Comparison of ENCODE assay signal across 2 cellular contexts in the genomic region with DNA sequence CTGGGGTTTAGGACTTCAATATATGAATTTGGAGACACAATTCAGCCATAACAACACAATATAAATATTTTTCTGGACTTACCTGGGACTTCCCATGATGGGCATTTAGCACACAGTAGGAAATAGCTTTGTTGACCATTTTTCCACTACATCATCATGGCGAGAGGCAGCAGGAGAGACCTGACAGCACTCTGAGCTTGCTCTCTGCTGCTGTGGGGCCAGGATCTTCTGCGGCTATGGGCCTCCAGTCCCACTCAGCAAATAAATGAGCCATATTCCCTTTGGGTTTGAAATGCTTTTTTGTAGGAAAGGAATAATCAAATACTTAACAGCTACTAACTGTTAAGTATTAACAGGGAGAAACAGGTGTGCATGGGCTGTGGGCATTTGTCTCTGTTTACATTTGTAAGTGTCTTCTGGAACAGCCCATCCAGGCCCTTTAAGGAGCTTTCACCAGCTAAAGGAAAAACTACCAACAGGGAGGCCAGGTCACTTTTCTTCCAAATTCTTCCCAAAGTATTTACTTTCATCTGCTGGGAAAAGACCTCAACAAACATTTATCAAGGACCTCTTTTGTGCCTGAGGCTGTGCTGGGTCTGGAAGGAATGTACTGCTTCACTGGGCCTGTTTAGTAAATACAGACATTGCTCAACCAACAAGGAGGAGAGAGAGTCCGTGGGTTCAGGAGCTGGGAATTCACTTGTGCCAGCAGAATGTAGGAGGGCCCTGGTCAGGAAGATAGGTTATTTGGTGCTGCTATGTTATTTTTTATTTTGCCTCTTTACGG.
TF ChIP-seq lines count a peak whose summit lies in the region.

No MANE protein-coding gene starts in this region.

TF ChIP-seq in GM23338, 12 proteins besides CTCF, POLR2A, EP300 and RAD21 (continues in another document):
- TF ChIP-seq STAT1 (IDR thresholded peaks at IDR 0.05; ENCODE audit: unreplicated experiment) (no peak), CREB1 (CRISPR knock-in tag; IDR thresholded peaks at IDR 0.05; ENCODE audit: low read depth) (no peak), ZNF331 (CRISPR knock-in tag; IDR thresholded peaks at IDR 0.05; ENCODE audit: low read depth) (no peak), EZH2 (IDR thresholded peaks at IDR 0.05; ENCODE audit: low read depth, unreplicated experiment) (no peak), EZH2phosphoT487 (IDR thresholded peaks at IDR 0.05; ENCODE audit: unreplicated experiment) (no peak), POLR2AphosphoS5 (IDR thresholded peaks at IDR 0.05; ENCODE audit: low read depth) (no peak)
- TF ChIP-seq, protein P1, sequence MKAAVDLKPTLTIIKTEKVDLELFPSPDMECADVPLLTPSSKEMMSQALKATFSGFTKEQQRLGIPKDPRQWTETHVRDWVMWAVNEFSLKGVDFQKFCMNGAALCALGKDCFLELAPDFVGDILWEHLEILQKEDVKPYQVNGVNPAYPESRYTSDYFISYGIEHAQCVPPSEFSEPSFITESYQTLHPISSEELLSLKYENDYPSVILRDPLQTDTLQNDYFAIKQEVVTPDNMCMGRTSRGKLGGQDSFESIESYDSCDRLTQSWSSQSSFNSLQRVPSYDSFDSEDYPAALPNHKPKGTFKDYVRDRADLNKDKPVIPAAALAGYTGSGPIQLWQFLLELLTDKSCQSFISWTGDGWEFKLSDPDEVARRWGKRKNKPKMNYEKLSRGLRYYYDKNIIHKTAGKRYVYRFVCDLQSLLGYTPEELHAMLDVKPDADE (IDR thresholded peaks at IDR 0.05) = no peak
- TF ChIP-seq, protein P2, sequence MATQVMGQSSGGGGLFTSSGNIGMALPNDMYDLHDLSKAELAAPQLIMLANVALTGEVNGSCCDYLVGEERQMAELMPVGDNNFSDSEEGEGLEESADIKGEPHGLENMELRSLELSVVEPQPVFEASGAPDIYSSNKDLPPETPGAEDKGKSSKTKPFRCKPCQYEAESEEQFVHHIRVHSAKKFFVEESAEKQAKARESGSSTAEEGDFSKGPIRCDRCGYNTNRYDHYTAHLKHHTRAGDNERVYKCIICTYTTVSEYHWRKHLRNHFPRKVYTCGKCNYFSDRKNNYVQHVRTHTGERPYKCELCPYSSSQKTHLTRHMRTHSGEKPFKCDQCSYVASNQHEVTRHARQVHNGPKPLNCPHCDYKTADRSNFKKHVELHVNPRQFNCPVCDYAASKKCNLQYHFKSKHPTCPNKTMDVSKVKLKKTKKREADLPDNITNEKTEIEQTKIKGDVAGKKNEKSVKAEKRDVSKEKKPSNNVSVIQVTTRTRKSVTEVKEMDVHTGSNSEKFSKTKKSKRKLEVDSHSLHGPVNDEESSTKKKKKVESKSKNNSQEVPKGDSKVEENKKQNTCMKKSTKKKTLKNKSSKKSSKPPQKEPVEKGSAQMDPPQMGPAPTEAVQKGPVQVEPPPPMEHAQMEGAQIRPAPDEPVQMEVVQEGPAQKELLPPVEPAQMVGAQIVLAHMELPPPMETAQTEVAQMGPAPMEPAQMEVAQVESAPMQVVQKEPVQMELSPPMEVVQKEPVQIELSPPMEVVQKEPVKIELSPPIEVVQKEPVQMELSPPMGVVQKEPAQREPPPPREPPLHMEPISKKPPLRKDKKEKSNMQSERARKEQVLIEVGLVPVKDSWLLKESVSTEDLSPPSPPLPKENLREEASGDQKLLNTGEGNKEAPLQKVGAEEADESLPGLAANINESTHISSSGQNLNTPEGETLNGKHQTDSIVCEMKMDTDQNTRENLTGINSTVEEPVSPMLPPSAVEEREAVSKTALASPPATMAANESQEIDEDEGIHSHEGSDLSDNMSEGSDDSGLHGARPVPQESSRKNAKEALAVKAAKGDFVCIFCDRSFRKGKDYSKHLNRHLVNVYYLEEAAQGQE (IDR thresholded peaks at IDR 0.05; ENCODE audit: unreplicated experiment) = no peak

TF ChIP-seq in K562, 482 proteins besides CTCF, POLR2A, EP300 and RAD21:
- TF ChIP-seq NR2C1 (IDR thresholded peaks at IDR 0.05) = no peak
- TF ChIP-seq NR2C1 (tag; IDR thresholded peaks at IDR 0.05) = no peak
- TF ChIP-seq SUPT5H (IDR thresholded peaks at IDR 0.05) = no peak
- no peak for TF ChIP-seq NR2C2 (CRISPR knock-in tag; IDR thresholded peaks at IDR 0.05)
- no peak for TF ChIP-seq NR2C2 (tag; IDR thresholded peaks at IDR 0.05)
- no peak for TF ChIP-seq THRAP3 (IDR thresholded peaks at IDR 0.05; ENCODE audit: borderline replicate concordance)
- no peak for TF ChIP-seq ETV5 (CRISPR knock-in tag; IDR thresholded peaks at IDR 0.05; ENCODE audit: low read depth)
- TF ChIP-seq KLF13 (tag; IDR thresholded peaks at IDR 0.05; ENCODE audit: borderline replicate concordance, low read depth) = no peak
- TF ChIP-seq, protein P3, sequence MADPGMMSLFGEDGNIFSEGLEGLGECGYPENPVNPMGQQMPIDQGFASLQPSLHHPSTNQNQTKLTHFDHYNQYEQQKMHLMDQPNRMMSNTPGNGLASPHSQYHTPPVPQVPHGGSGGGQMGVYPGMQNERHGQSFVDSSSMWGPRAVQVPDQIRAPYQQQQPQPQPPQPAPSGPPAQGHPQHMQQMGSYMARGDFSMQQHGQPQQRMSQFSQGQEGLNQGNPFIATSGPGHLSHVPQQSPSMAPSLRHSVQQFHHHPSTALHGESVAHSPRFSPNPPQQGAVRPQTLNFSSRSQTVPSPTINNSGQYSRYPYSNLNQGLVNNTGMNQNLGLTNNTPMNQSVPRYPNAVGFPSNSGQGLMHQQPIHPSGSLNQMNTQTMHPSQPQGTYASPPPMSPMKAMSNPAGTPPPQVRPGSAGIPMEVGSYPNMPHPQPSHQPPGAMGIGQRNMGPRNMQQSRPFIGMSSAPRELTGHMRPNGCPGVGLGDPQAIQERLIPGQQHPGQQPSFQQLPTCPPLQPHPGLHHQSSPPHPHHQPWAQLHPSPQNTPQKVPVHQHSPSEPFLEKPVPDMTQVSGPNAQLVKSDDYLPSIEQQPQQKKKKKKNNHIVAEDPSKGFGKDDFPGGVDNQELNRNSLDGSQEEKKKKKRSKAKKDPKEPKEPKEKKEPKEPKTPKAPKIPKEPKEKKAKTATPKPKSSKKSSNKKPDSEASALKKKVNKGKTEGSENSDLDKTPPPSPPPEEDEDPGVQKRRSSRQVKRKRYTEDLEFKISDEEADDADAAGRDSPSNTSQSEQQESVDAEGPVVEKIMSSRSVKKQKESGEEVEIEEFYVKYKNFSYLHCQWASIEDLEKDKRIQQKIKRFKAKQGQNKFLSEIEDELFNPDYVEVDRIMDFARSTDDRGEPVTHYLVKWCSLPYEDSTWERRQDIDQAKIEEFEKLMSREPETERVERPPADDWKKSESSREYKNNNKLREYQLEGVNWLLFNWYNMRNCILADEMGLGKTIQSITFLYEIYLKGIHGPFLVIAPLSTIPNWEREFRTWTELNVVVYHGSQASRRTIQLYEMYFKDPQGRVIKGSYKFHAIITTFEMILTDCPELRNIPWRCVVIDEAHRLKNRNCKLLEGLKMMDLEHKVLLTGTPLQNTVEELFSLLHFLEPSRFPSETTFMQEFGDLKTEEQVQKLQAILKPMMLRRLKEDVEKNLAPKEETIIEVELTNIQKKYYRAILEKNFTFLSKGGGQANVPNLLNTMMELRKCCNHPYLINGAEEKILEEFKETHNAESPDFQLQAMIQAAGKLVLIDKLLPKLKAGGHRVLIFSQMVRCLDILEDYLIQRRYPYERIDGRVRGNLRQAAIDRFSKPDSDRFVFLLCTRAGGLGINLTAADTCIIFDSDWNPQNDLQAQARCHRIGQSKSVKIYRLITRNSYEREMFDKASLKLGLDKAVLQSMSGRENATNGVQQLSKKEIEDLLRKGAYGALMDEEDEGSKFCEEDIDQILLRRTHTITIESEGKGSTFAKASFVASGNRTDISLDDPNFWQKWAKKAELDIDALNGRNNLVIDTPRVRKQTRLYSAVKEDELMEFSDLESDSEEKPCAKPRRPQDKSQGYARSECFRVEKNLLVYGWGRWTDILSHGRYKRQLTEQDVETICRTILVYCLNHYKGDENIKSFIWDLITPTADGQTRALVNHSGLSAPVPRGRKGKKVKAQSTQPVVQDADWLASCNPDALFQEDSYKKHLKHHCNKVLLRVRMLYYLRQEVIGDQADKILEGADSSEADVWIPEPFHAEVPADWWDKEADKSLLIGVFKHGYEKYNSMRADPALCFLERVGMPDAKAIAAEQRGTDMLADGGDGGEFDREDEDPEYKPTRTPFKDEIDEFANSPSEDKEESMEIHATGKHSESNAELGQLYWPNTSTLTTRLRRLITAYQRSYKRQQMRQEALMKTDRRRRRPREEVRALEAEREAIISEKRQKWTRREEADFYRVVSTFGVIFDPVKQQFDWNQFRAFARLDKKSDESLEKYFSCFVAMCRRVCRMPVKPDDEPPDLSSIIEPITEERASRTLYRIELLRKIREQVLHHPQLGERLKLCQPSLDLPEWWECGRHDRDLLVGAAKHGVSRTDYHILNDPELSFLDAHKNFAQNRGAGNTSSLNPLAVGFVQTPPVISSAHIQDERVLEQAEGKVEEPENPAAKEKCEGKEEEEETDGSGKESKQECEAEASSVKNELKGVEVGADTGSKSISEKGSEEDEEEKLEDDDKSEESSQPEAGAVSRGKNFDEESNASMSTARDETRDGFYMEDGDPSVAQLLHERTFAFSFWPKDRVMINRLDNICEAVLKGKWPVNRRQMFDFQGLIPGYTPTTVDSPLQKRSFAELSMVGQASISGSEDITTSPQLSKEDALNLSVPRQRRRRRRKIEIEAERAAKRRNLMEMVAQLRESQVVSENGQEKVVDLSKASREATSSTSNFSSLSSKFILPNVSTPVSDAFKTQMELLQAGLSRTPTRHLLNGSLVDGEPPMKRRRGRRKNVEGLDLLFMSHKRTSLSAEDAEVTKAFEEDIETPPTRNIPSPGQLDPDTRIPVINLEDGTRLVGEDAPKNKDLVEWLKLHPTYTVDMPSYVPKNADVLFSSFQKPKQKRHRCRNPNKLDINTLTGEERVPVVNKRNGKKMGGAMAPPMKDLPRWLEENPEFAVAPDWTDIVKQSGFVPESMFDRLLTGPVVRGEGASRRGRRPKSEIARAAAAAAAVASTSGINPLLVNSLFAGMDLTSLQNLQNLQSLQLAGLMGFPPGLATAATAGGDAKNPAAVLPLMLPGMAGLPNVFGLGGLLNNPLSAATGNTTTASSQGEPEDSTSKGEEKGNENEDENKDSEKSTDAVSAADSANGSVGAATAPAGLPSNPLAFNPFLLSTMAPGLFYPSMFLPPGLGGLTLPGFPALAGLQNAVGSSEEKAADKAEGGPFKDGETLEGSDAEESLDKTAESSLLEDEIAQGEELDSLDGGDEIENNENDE (IDR thresholded peaks at IDR 0.05; ENCODE audit: low read depth, low read length) = no peak
- TF ChIP-seq, protein P4, sequence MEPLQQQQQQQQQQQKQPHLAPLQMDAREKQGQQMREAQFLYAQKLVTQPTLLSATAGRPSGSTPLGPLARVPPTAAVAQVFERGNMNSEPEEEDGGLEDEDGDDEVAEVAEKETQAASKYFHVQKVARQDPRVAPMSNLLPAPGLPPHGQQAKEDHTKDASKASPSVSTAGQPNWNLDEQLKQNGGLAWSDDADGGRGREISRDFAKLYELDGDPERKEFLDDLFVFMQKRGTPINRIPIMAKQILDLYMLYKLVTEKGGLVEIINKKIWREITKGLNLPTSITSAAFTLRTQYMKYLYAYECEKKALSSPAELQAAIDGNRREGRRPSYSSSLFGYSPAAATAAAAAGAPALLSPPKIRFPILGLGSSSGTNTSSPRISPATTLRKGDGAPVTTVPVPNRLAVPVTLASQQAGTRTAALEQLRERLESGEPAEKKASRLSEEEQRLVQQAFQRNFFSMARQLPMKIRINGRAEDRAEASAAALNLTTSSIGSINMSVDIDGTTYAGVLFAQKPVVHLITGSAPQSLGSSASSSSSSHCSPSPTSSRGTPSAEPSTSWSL (CRISPR knock-in tag; IDR thresholded peaks at IDR 0.05; ENCODE audit: borderline replicate concordance) = no peak
- no peak for TF ChIP-seq STAT5A (IDR thresholded peaks at IDR 0.05; ENCODE audit: borderline replicate concordance, low read length)
- no peak for TF ChIP-seq ARID2 (IDR thresholded peaks at IDR 0.05)
- TF ChIP-seq, protein P5, sequence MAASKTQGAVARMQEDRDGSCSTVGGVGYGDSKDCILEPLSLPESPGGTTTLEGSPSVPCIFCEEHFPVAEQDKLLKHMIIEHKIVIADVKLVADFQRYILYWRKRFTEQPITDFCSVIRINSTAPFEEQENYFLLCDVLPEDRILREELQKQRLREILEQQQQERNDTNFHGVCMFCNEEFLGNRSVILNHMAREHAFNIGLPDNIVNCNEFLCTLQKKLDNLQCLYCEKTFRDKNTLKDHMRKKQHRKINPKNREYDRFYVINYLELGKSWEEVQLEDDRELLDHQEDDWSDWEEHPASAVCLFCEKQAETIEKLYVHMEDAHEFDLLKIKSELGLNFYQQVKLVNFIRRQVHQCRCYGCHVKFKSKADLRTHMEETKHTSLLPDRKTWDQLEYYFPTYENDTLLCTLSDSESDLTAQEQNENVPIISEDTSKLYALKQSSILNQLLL (CRISPR knock-in tag; IDR thresholded peaks at IDR 0.05; ENCODE audit: borderline replicate concordance) = no peak
- TF ChIP-seq, protein P6, sequence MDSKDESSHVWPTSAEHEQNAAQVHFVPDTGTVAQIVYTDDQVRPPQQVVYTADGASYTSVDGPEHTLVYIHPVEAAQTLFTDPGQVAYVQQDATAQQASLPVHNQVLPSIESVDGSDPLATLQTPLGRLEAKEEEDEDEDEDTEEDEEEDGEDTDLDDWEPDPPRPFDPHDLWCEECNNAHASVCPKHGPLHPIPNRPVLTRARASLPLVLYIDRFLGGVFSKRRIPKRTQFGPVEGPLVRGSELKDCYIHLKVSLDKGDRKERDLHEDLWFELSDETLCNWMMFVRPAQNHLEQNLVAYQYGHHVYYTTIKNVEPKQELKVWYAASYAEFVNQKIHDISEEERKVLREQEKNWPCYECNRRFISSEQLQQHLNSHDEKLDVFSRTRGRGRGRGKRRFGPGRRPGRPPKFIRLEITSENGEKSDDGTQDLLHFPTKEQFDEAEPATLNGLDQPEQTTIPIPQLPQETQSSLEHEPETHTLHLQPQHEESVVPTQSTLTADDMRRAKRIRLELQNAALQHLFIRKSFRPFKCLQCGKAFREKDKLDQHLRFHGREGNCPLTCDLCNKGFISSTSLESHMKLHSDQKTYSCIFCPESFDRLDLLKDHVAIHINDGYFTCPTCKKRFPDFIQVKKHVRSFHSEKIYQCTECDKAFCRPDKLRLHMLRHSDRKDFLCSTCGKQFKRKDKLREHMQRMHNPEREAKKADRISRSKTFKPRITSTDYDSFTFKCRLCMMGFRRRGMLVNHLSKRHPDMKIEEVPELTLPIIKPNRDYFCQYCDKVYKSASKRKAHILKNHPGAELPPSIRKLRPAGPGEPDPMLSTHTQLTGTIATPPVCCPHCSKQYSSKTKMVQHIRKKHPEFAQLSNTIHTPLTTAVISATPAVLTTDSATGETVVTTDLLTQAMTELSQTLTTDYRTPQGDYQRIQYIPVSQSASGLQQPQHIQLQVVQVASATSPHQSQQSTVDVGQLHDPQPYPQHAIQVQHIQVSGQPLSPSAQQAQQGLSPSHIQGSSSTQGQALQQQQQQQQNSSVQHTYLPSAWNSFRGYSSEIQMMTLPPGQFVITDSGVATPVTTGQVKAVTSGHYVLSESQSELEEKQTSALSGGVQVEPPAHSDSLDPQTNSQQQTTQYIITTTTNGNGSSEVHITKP (IDR thresholded peaks at IDR 0.05; ENCODE audit: partially characterized antibody) = no peak
- no peak for TF ChIP-seq ARNT (IDR thresholded peaks at IDR 0.05)
- TF ChIP-seq, protein P7, sequence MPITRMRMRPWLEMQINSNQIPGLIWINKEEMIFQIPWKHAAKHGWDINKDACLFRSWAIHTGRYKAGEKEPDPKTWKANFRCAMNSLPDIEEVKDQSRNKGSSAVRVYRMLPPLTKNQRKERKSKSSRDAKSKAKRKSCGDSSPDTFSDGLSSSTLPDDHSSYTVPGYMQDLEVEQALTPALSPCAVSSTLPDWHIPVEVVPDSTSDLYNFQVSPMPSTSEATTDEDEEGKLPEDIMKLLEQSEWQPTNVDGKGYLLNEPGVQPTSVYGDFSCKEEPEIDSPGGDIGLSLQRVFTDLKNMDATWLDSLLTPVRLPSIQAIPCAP (CRISPR knock-in tag; IDR thresholded peaks at IDR 0.05; ENCODE audit: borderline replicate concordance) = no peak
- no peak for TF ChIP-seq ZNF583 (CRISPR knock-in tag; IDR thresholded peaks at IDR 0.05)
- TF ChIP-seq HDAC3 (IDR thresholded peaks at IDR 0.05; ENCODE audit: borderline replicate concordance, partially characterized antibody) = no peak
